33 cellular contexts compared by ENCODE assay signal in the genomic region with DNA sequence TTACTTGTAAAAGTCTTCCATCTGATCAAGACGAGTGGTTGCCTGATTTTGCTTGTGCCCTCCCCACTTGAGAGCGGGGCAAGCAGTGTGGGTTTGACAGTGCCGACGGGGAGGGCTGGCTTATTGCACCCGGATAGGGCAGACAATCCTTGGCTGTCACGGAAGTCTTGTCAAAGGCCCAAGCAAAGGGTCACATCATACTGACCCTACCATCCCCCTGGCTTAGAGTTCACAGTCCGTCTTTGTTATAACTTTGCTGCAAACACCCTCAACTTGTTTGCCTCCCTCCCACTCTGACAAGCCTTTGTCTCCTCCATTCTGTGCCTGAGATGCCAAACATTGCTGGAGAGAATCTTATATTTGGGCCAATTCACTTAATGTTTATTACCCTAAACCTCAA. TPM values are rescaled to one million over a fixed set of nuclear protein-coding genes. Genes with fewer than 3 reads are reported as not detected.
"Had no signal": no experiment of that assay in that cellular context is flagged by ENCODE, and none has a peak within 500 bp of the region (broad histone marks: within the 10 kb centered on the region; RNA-seq: fewer than 3 reads in every experiment).

No MANE protein-coding gene starts in this region.

- H3K4me3 Mint-ChIP-seq: activated T-cell treated with anti-CD3 and anti-CD28 coated beads, Interleukin-2, amount 50 U/mL, for 72 hours; mesothelial cell of epicardium; naive thymus-derived CD4-positive, alpha-beta T cell; stimulated activated memory B cell treated with anti-CD40 and anti-IgM and Interleukin-4, amounts not matched to agents 10 μg/mL and 1 μg/mL and 100 μg/mL, for 72 hours; stimulated activated naive CD8-positive, alpha-beta T cell treated with anti-CD3 and anti-CD28 coated beads, Interleukin-15, amount 100 ng/mL, for 72 hours; T-helper 1 cell treated with Interleukin-12 subunit alpha and Interleukin-12 subunit beta and Interleukin-4 antibody, amounts not matched to agents 30 μg/mL and 1 μg/mL, for 36 hours had no signal

- H3K27me3 ChIP-seq: colonic mucosa, esophagus muscularis mucosa, suprapubic skin, tibial nerve had no signal

- H3K27ac ChIP-seq: colonic mucosa, esophagus muscularis mucosa, left ventricle myocardium inferior, suprapubic skin, VCaP had no signal

- H3K4me1 Mint-ChIP-seq: mesothelial cell of epicardium; naive thymus-derived CD4-positive, alpha-beta T cell; stimulated activated memory B cell treated with anti-CD40 and anti-IgM and Interleukin-4, amounts not matched to agents 10 μg/mL and 1 μg/mL and 100 μg/mL, for 72 hours; stimulated activated naive CD8-positive, alpha-beta T cell treated with anti-CD3 and anti-CD28 coated beads, Interleukin-15, amount 100 ng/mL, for 72 hours had no signal

- H3K4me2 ChIP-seq: smooth muscle cell had no signal

- H3K9me3 ChIP-seq: colonic mucosa, esophagus muscularis mucosa, left ventricle myocardium inferior, suprapubic skin, tibial nerve had no signal

- FAIRE-seq: bronchial epithelial cell, frontal cortex, TTC549 had no signal

- H3K4me1 ChIP-seq: colonic mucosa, esophagus muscularis mucosa, left ventricle myocardium inferior, suprapubic skin had no signal

- H3K36me3 ChIP-seq: colonic mucosa, esophagus muscularis mucosa, left ventricle myocardium inferior, suprapubic skin, tibial nerve had no signal

- DNase-seq: activated CD4-positive, alpha-beta T cell treated with anti-CD3 and anti-CD28 coated beads for 4 hours; activated CD4-positive, alpha-beta T cell treated with anti-CD3 and anti-CD28 coated beads, Interleukin-2, amount 50 U/mL, for 4 hours; activated naive CD4-positive, alpha-beta T cell; activated T-cell treated with anti-CD3 and anti-CD28 coated beads for 4 hours; activated T-cell treated with anti-CD3 and anti-CD28 coated beads, Interleukin-2, amount 50 U/mL, for 72 hours; colonic mucosa; glutamatergic neuron; islet precursor cell; left ventricle myocardium inferior; naive thymus-derived CD4-positive, alpha-beta T cell; retina; stimulated activated CD4-positive, alpha-beta T cell treated with anti-CD3 and anti-CD28 coated beads, Interleukin-1b, Interleukin-23, amount 100 ng/mL, for 48 hours; stimulated activated CD4-positive, alpha-beta T cell treated with anti-CD3 and anti-CD28 coated beads, Interleukin-4, amount 100 ng/mL, for 4 hours; stimulated activated CD8-positive, alpha-beta memory T cell treated with anti-CD3 and anti-CD28 coated beads, Interleukin-4, amount 100 ng/mL, for 48 hours; stimulated activated naive CD8-positive, alpha-beta T cell treated with anti-CD3 and anti-CD28 coated beads, Interleukin-15, amount 100 ng/mL, for 72 hours; SW 1271; T-helper 9 cell had no signal

- H3K9me3 Mint-ChIP-seq: activated naive CD4-positive, alpha-beta T cell treated with anti-CD3 and anti-CD28 coated beads, Interleukin-2, amount 50 U/mL, for 72 hours; activated T-cell treated with anti-CD3 and anti-CD28 coated beads, Interleukin-2, amount 50 U/mL, for 72 hours; mesothelial cell of epicardium; stimulated activated memory B cell treated with anti-CD40 and anti-IgM and Interleukin-4, amounts not matched to agents 10 μg/mL and 1 μg/mL and 100 μg/mL, for 72 hours; stimulated activated naive CD8-positive, alpha-beta T cell treated with anti-CD3 and anti-CD28 coated beads, Interleukin-15, amount 100 ng/mL, for 72 hours; T-helper 1 cell treated with Interleukin-12 subunit alpha and Interleukin-12 subunit beta and Interleukin-4 antibody, amounts not matched to agents 30 μg/mL and 1 μg/mL, for 36 hours had no signal

- H3K4me3 ChIP-seq: colonic mucosa, esophagus muscularis mucosa, left ventricle myocardium inferior, lung, smooth muscle cell, suprapubic skin, tibial nerve had no signal

- H3K27ac Mint-ChIP-seq: activated naive CD4-positive, alpha-beta T cell treated with anti-CD3 and anti-CD28 coated beads, Interleukin-2, amount 50 U/mL, for 72 hours; activated T-cell treated with anti-CD3 and anti-CD28 coated beads, Interleukin-2, amount 50 U/mL, for 72 hours; mesothelial cell of epicardium; naive thymus-derived CD4-positive, alpha-beta T cell; progenitor cell of endocrine pancreas; stimulated activated memory B cell treated with anti-CD40 and anti-IgM and Interleukin-4, amounts not matched to agents 10 μg/mL and 1 μg/mL and 100 μg/mL, for 72 hours; stimulated activated naive CD8-positive, alpha-beta T cell treated with anti-CD3 and anti-CD28 coated beads, Interleukin-15, amount 100 ng/mL, for 72 hours; T-helper 1 cell treated with Interleukin-12 subunit alpha and Interleukin-12 subunit beta and Interleukin-4 antibody, amounts not matched to agents 30 μg/mL and 1 μg/mL, for 36 hours had no signal

- H3K36me3 Mint-ChIP-seq: activated naive CD4-positive, alpha-beta T cell treated with anti-CD3 and anti-CD28 coated beads, Interleukin-2, amount 50 U/mL, for 72 hours; mesothelial cell of epicardium; stimulated activated memory B cell treated with anti-CD40 and anti-IgM and Interleukin-4, amounts not matched to agents 10 μg/mL and 1 μg/mL and 100 μg/mL, for 72 hours had no signal

- H3K27me3 Mint-ChIP-seq: naive thymus-derived CD4-positive, alpha-beta T cell; progenitor cell of endocrine pancreas; stimulated activated memory B cell treated with anti-CD40 and anti-IgM and Interleukin-4, amounts not matched to agents 10 μg/mL and 1 μg/mL and 100 μg/mL, for 72 hours; stimulated activated naive CD8-positive, alpha-beta T cell treated with anti-CD3 and anti-CD28 coated beads, Interleukin-15, amount 100 ng/mL, for 72 hours had no signal

- ATAC-seq: activated naive CD4-positive, alpha-beta T cell treated with anti-CD3 and anti-CD28 coated beads, Interleukin-2, amount 50 U/mL, for 72 hours; activated T-cell treated with anti-CD3 and anti-CD28 coated beads, Interleukin-2, amount 50 U/mL, for 72 hours; naive thymus-derived CD4-positive, alpha-beta T cell; stimulated activated naive CD8-positive, alpha-beta T cell treated with anti-CD3 and anti-CD28 coated beads, Interleukin-15, amount 100 ng/mL, for 72 hours had no signal

RNA-seq across cellular contexts. Expression of a gene that starts 46.2 kb away (rescaled TPM):
- total RNA-seq: osteoblast, progenitor cell of endocrine pancreas, ureter had no signal
